8 cellular contexts compared by ENCODE assay signal in genomic region chr4:145179201-145179860, GRCh38. TPM values are rescaled to one million over a fixed set of nuclear protein-coding genes. Genes with fewer than 3 reads are reported as not detected.
DNase-seq lines count a peak whose midpoint lies in the region; ATAC-seq and TF ChIP-seq lines count a peak whose summit lies in the region.

No MANE protein-coding gene starts in this region.

- peak; percentile 28 for DNase-seq in NCI-H2029 (lab: John Stamatoyannopoulos, UW)
- no peak for DNase-seq in NCI-H2029 treated with DMSO at 0.1 percent for 48 hours (lab: John Stamatoyannopoulos, UW)
- DNase-seq in NK-92 (lab: John Stamatoyannopoulos, UW; ENCODE audit: unreplicated experiment), result peak; percentile 10
- peak; percentile 88 for DNase-seq in activated CD8-positive, alpha-beta memory T cell treated with anti-CD3 and anti-CD28 coated beads, Interleukin-2, amount 50 U/mL, for 48 hours
- DNase-seq in epithelial cell of esophagus (ENCODE audit: low read depth), result peak; percentile 66
- peak; percentile 71 for DNase-seq in mucosa of gallbladder (ENCODE audit: low spot score)
- DNase-seq in stimulated activated CD8-positive, alpha-beta memory T cell treated with anti-CD3 and anti-CD28 coated beads, Interleukin-4, amount 100 ng/mL, for 4 hours (ENCODE audit: low read depth in 2 of 2, low spot score in 1 of 2), result peak; percentile 62 to 74

- no peak for TF ChIP-seq CTCF in epithelial cell of esophagus (IDR thresholded peaks at IDR 0.05; ENCODE audit: insufficient read depth, low read depth, low read length, missing control alignments)

- H3K4me3 ChIP-seq in epithelial cell of esophagus (ENCODE audit: low read length), result peak overlapping the region; percentile 57

- ATAC-seq in HG02852 (IDR thresholded peaks at IDR 0.05; ENCODE audit: unreplicated experiment), result peak; percentile 36

RNA-seq across cellular contexts. Expression of gene OTUD4, which starts 1.1 kb away (rescaled TPM):
- 28.5 TPM for total RNA-seq in mucosa of gallbladder
